ENCODE assay signal across 10 cellular contexts in genomic region chr1:54324750-54325704, GRCh38.
DNase-seq lines count a peak whose midpoint lies in the region; ATAC-seq and TF ChIP-seq lines count a peak whose summit lies in the region.
"Had no signal": no experiment of that assay in that cellular context is flagged by ENCODE, and none has a peak within 500 bp of the region (broad histone marks: within the 10 kb centered on the region; RNA-seq: fewer than 3 reads in every experiment).

No MANE protein-coding gene starts in this region.

- ATAC-seq in gastroesophageal sphincter, result no peak
- ATAC-seq: A549 had no signal

- no peaks in the 10 kb centered on the region for H3K36me3 ChIP-seq in gastroesophageal sphincter
- no peaks in the 10 kb centered on the region for H3K36me3 ChIP-seq in urinary bladder (ENCODE audit: insufficient read depth)
- H3K36me3 ChIP-seq: pancreas had no signal

- H3K27ac ChIP-seq in gastroesophageal sphincter (peak overlapping the region; percentile 43 to 89 (median 82)), urinary bladder (ENCODE audit: low read depth) (peak overlapping the region; percentile 62)
- H3K27ac ChIP-seq: A549, pancreas had no signal

- no peak overlapping the region for H3K4me3 ChIP-seq in gastroesophageal sphincter
- H3K4me3 ChIP-seq in urinary bladder (ENCODE audit: low read depth, low read length), result no peak overlapping the region
- H3K4me3 ChIP-seq: A549, pancreas had no signal

- no peak for TF ChIP-seq POLR2A in gastroesophageal sphincter (IDR thresholded peaks at IDR 0.05)

- peaks cover 71% of the 10 kb centered on the region for H3K4me1 Mint-ChIP-seq in activated naive CD8-positive, alpha-beta T cell (ENCODE audit: low read depth)
- peaks cover 49% of the 10 kb centered on the region for H3K4me1 Mint-ChIP-seq in activated naive CD8-positive, alpha-beta T cell treated with anti-CD3 and anti-CD28 coated beads for 36 hours
- H3K4me1 Mint-ChIP-seq in nephron, result peaks cover 94% of the 10 kb centered on the region

- H3K9me3 Mint-ChIP-seq in activated naive CD8-positive, alpha-beta T cell (ENCODE audit: low read depth), result no peaks in the 10 kb centered on the region
- no peaks in the 10 kb centered on the region for H3K9me3 Mint-ChIP-seq in activated naive CD8-positive, alpha-beta T cell treated with anti-CD3 and anti-CD28 coated beads for 36 hours
- H3K9me3 Mint-ChIP-seq in nephron, result no peaks in the 10 kb centered on the region

- TF ChIP-seq CTCF in gastroesophageal sphincter (IDR thresholded peaks at IDR 0.05), result no peak
- no peak for TF ChIP-seq CTCF in nephron (IDR thresholded peaks at IDR 0.05; ENCODE audit: unreplicated experiment in 3 of 3)

- no peak for TF ChIP-seq EP300 in gastroesophageal sphincter (IDR thresholded peaks at IDR 0.05)

- no peaks in the 10 kb centered on the region for H3K27me3 ChIP-seq in gastroesophageal sphincter
- H3K27me3 ChIP-seq: pancreas had no signal

- WGBS in gastroesophageal sphincter (ENCODE audit: low coverage in 1 of 2), 2 donors, result 25 to 38% methylated on average over 8 to 9 of the region's 16 CpGs
- 32% methylated on average over 16 of the region's 16 CpGs for WGBS in urinary bladder

- no peaks in the 10 kb centered on the region for H3K9me3 ChIP-seq in gastroesophageal sphincter
- H3K9me3 ChIP-seq: A549, pancreas had no signal

- H3K4me3 Mint-ChIP-seq in activated naive CD8-positive, alpha-beta T cell, result no peak overlapping the region
- no peak overlapping the region for H3K4me3 Mint-ChIP-seq in activated naive CD8-positive, alpha-beta T cell treated with anti-CD3 and anti-CD28 coated beads for 36 hours
- peak overlapping the region; percentile 40 to 53 (median 45) for H3K4me3 Mint-ChIP-seq in nephron

- H3K27me3 Mint-ChIP-seq in activated naive CD8-positive, alpha-beta T cell, result no peaks in the 10 kb centered on the region
- H3K27me3 Mint-ChIP-seq in activated naive CD8-positive, alpha-beta T cell treated with anti-CD3 and anti-CD28 coated beads for 36 hours, result no peaks in the 10 kb centered on the region
- H3K27me3 Mint-ChIP-seq in nephron (ENCODE audit: low read depth), result no peaks in the 10 kb centered on the region

- no peaks in the 10 kb centered on the region for H3K36me3 Mint-ChIP-seq in activated naive CD8-positive, alpha-beta T cell
- H3K36me3 Mint-ChIP-seq in activated naive CD8-positive, alpha-beta T cell treated with anti-CD3 and anti-CD28 coated beads for 36 hours, result peaks cover 5% of the 10 kb centered on the region
- H3K36me3 Mint-ChIP-seq in nephron (ENCODE audit: low read depth), result peaks cover 17% of the 10 kb centered on the region

- no peak for DNase-seq in activated naive CD8-positive, alpha-beta T cell treated with anti-CD3 and anti-CD28 coated beads for 36 hours
- DNase-seq in SHP77 treated with DMSO at 0.1 percent for 48 hours (lab: John Stamatoyannopoulos, UW), result no peak
- DNase-seq in activated naive CD4-positive, alpha-beta T cell treated with anti-CD3 and anti-CD28 coated beads, Interleukin-2, amount 50 U/mL, for 16 hours, result no peak
- no peak for DNase-seq in activated CD4-positive, alpha-beta T cell treated with anti-CD3 and anti-CD28 coated beads for 48 hours
- DNase-seq: pancreas had no signal

- peaks cover 15 to 92% (median 70%) of the 10 kb centered on the region in 3 donors for H3K4me1 ChIP-seq in gastroesophageal sphincter
- H3K4me1 ChIP-seq in urinary bladder (ENCODE audit: insufficient read depth), result no peaks in the 10 kb centered on the region
- H3K4me1 ChIP-seq: A549 had no signal

- peak overlapping the region; percentile 3 for H3K27ac Mint-ChIP-seq in activated naive CD8-positive, alpha-beta T cell
- no peak overlapping the region for H3K27ac Mint-ChIP-seq in activated naive CD8-positive, alpha-beta T cell treated with anti-CD3 and anti-CD28 coated beads for 36 hours
- H3K27ac Mint-ChIP-seq in nephron, result peak overlapping the region; percentile 94 to 98 (median 97)

Comparison
In these comparisons a context has a peak if more than half of its experiments do, and no peak if none do; other contexts are left out.
1. H3K4me3 Mint-ChIP-seq: peak in nephron (3 of 3); none in activated naive CD8-positive, alpha-beta T cell (single experiment) and activated naive CD8-positive, alpha-beta T cell treated with anti-CD3 and anti-CD28 coated beads for 36 hours (single experiment).